1 cellular context compared by ENCODE assay signal in genomic region chr11:69912161-69912910, GRCh38.
TF ChIP-seq lines count a peak whose summit lies in the region.

No MANE protein-coding gene starts in this region.

TF ChIP-seq in H1, 55 proteins besides CTCF, POLR2A, EP300 and RAD21 (continued from another document):
- TF ChIP-seq SP1 (IDR thresholded peaks at IDR 0.05; ENCODE audit: low read depth, low read length) = no peak
- no peak for TF ChIP-seq ZNF274 (IDR thresholded peaks at IDR 0.05; ENCODE audit: borderline replicate concordance, extremely low read depth, low read length)
- no peak for TF ChIP-seq ATF2 (IDR thresholded peaks at IDR 0.05; ENCODE audit: low read length)
- no peak for TF ChIP-seq MAX (IDR thresholded peaks at IDR 0.05)
- no peak for TF ChIP-seq SP4 (IDR thresholded peaks at IDR 0.05; ENCODE audit: low read length)
- TF ChIP-seq USF2 (IDR thresholded peaks at IDR 0.05; ENCODE audit: low read length) = no peak
- TF ChIP-seq SIRT6 (IDR thresholded peaks at IDR 0.05; ENCODE audit: low read length) = no peak
- TF ChIP-seq E2F6 (IDR thresholded peaks at IDR 0.05) = no peak
